ENCODE assay signal across 10 cellular contexts in genomic region chr6:149234051-149234962, GRCh38.
DNase-seq lines count a peak whose midpoint lies in the region; TF ChIP-seq lines count a peak whose summit lies in the region.
"Had no signal": no experiment of that assay in that cellular context is flagged by ENCODE, and none has a peak within 500 bp of the region (broad histone marks: within the 10 kb centered on the region; RNA-seq: fewer than 3 reads in every experiment).

No MANE protein-coding gene starts in this region.

- H3K36me3 ChIP-seq in hepatocyte (replicated peaks; ENCODE audit: insufficient read depth, low read depth): no peaks in the 10 kb centered on the region
- H3K36me3 ChIP-seq: left ventricle myocardium inferior, thoracic aorta had no signal

- 67% methylated on average over 7 of the region's 7 CpGs for WGBS in hepatocyte (ENCODE audit: low lambda C conversion rate, missing lambda C conversion rate)

- no peaks in the 10 kb centered on the region for H4K20me1 ChIP-seq in hepatocyte (ENCODE audit: insufficient read depth, poor library complexity, severe bottlenecking)

- peak overlapping the region; percentile 49 for H3K27ac ChIP-seq in hepatocyte
- H3K27ac ChIP-seq: left ventricle myocardium inferior, thoracic aorta had no signal

- no peaks in the 10 kb centered on the region for H3K9me2 ChIP-seq in hepatocyte (replicated peaks; ENCODE audit: insufficient read depth)

- peak; percentile 30 to 36 for DNase-seq in AML-193 (lab: John Stamatoyannopoulos, UW)
- DNase-seq in NCI-H146 treated with DMSO at 0.1 percent for 48 hours (lab: John Stamatoyannopoulos, UW; ENCODE audit: unreplicated experiment): peak; percentile 12
- DNase-seq in activated T-cell treated with anti-CD3 and anti-CD28 coated beads, Interleukin-2, amount 50 U/mL, for 48 hours: peak; percentile 67 to 76
- DNase-seq in hepatocyte (ENCODE audit: low spot score): no peak
- DNase-seq in NCI-H1092 (lab: John Stamatoyannopoulos, UW): no peak
- no peak for DNase-seq in T1000 (lab: John Stamatoyannopoulos, UW)
- no peak for DNase-seq in KG1 (lab: John Stamatoyannopoulos, UW)
- no peak for DNase-seq in NCI-H1048 (lab: John Stamatoyannopoulos, UW)
- DNase-seq: left ventricle myocardium inferior had no signal

- no peaks in the 10 kb centered on the region for H3K79me2 ChIP-seq in hepatocyte

- no peaks in the 10 kb centered on the region for H3K9me3 ChIP-seq in hepatocyte (ENCODE audit: low read depth)
- H3K9me3 ChIP-seq: thoracic aorta had no signal

- TF ChIP-seq CTCF in hepatocyte (IDR thresholded peaks at IDR 0.05; ENCODE audit: poor library complexity): no peak

- H3K4me2 ChIP-seq in hepatocyte: no peak overlapping the region

- no peaks in the 10 kb centered on the region for H3K27me3 ChIP-seq in hepatocyte

- no peak overlapping the region for H3K4me3 ChIP-seq in hepatocyte
- H3K4me3 ChIP-seq: left ventricle myocardium inferior, thoracic aorta had no signal

- H3K4me1 ChIP-seq in hepatocyte (ENCODE audit: insufficient read depth): peaks cover 14% of the 10 kb centered on the region

- no peak overlapping the region for H2AFZ ChIP-seq in hepatocyte

Comparison
In these comparisons a context has a peak if more than half of its experiments do, and no peak if none do; other contexts are left out.
1. DNase-seq: peak in AML-193 (2 of 2), NCI-H146 treated with DMSO at 0.1 percent for 48 hours (single experiment) and activated T-cell treated with anti-CD3 and anti-CD28 coated beads, Interleukin-2, amount 50 U/mL, for 48 hours (2 of 2); none in hepatocyte (single experiment), NCI-H1092 (single experiment), T1000 (single experiment), KG1 (single experiment) and NCI-H1048 (single experiment).